In genomic region chr4:107719927-107720722, GRCh38 we compare ENCODE assay signal across 8 cellular contexts. TPM values are rescaled to one million over a fixed set of nuclear protein-coding genes. Genes with fewer than 3 reads are reported as not detected.
DNase-seq lines count a peak whose midpoint lies in the region; ATAC-seq and TF ChIP-seq lines count a peak whose summit lies in the region.

Gene PAPSS1, minus strand, starts transcription at chr4:107720234. Its CDS starts 55 bp downstream, at chr4:107720179.

- H3K27ac ChIP-seq in smooth muscle cell (ENCODE audit: low read depth), result peak within 1 kb of the TSS; percentile 69

- CTCF ChIA-PET in activated B cell treated with CpG ODN at 0.5 μM for 24 hours (lab: Charles Lee), result interaction anchor here (0.8 to 1.8 kb wide), 2 partner anchors 17 to 20 kb away, joined by 3 to 4 read pairs; no protein-coding TSS in a partner anchor

- intact Hi-C loops in activated B cell treated with CpG ODN at 0.5 μM for 24 hours (cut with micrococcal nuclease), result loop anchor here (1.0 to 10.0 kb wide), 6 partner anchors 211 to 1404 kb away; partner anchors contain the start of genes AIMP1, CYP2U1, HADH and LEF1

- H3K4me3 Mint-ChIP-seq in activated B cell treated with CpG ODN at 0.5 μM for 24 hours, result peak within 1 kb of the TSS; percentile 97

- H3K4me2 ChIP-seq in smooth muscle cell, result peak within 1 kb of the TSS; percentile 86

- peaks cover 42% of the 10 kb centered on the region for H3K79me2 ChIP-seq in smooth muscle cell (ENCODE audit: low read depth)

- peaks cover 6% of the 10 kb centered on the region for H3K36me3 Mint-ChIP-seq in activated B cell treated with CpG ODN at 0.5 μM for 24 hours (ENCODE audit: low read depth)

- POLR2A ChIA-PET in activated B cell treated with CpG ODN at 0.5 μM for 24 hours (lab: Charles Lee), result interaction anchor here (0.8 to 3.0 kb wide), 7 partner anchors 10 to 1840 kb away, joined by 3 to 19 read pairs (median 9); partner anchors contain the start of genes AIMP1, CYP2U1, MCUB and OSTC

- under 1% methylated on average over 84 of the region's 90 CpGs for WGBS in smooth muscle cell (ENCODE audit: low lambda C conversion rate)

- peaks cover 36% of the 10 kb centered on the region for H4K20me1 ChIP-seq in smooth muscle cell (ENCODE audit: low read depth)

- H3K9me3 Mint-ChIP-seq in activated B cell treated with CpG ODN at 0.5 μM for 24 hours, result no peaks in the 10 kb centered on the region

- H3K36me3 ChIP-seq in smooth muscle cell (ENCODE audit: low read depth), result no peaks in the 10 kb centered on the region

- peak within 1 kb of the TSS; percentile 96 for H3K27ac Mint-ChIP-seq in activated B cell treated with CpG ODN at 0.5 μM for 24 hours

- peak within 1 kb of the TSS; percentile 41 for H3K9ac ChIP-seq in smooth muscle cell (ENCODE audit: low read depth)

- peak; percentile 85 for ATAC-seq in GM19025 (IDR thresholded peaks at IDR 0.05; ENCODE audit: low read depth, unreplicated experiment)
- ATAC-seq in HG03280 (IDR thresholded peaks at IDR 0.05; ENCODE audit: unreplicated experiment), result peak; percentile 85
- ATAC-seq in activated B cell treated with CpG ODN at 0.5 μM for 24 hours (ENCODE audit: low read depth), result peak; percentile 87

- H3K4me1 Mint-ChIP-seq in activated B cell treated with CpG ODN at 0.5 μM for 24 hours, result peaks cover 34% of the 10 kb centered on the region

- no peak for TF ChIP-seq CTCF in AG09319 (IDR thresholded peaks at IDR 0.05; ENCODE audit: low read depth, low read length)
- no peak for TF ChIP-seq CTCF in activated B cell treated with CpG ODN at 0.5 μM for 24 hours (IDR thresholded peaks at IDR 0.05)
- TF ChIP-seq CTCF in cardiac fibroblast (IDR thresholded peaks at IDR 0.05; ENCODE audit: low read depth, low read length), result no peak
- no peak for TF ChIP-seq CTCF in smooth muscle cell (IDR thresholded peaks at IDR 0.05; ENCODE audit: borderline replicate concordance, insufficient read depth, poor library complexity, severe bottlenecking)

- H3K9me3 ChIP-seq in smooth muscle cell (replicated peaks; ENCODE audit: low read depth), result no peaks in the 10 kb centered on the region

- DNase-seq in AG09319 (ENCODE audit: extremely low read depth, low read depth) (peak; percentile 91), NCI-H345 (lab: John Stamatoyannopoulos, UW) (peak; percentile 96), activated B cell treated with CpG ODN at 0.5 μM for 24 hours (peak; percentile 92), cardiac fibroblast (ENCODE audit: low read depth in 2 of 2) (peak; percentile 97 to 98), iPS-NIHi7 (ENCODE audit: extremely low spot score) (peak; percentile 93), smooth muscle cell (lab: John Stamatoyannopoulos, UW; ENCODE audit: unreplicated experiment) (peak; percentile 86)

- peaks cover 10% of the 10 kb centered on the region for H3F3A ChIP-seq in smooth muscle cell (ENCODE audit: low read depth)

- H3K27me3 ChIP-seq in smooth muscle cell (ENCODE audit: low read depth), result no peaks in the 10 kb centered on the region

- H3K4me1 ChIP-seq in smooth muscle cell (ENCODE audit: low read depth), result peaks cover 28% of the 10 kb centered on the region

- no peaks in the 10 kb centered on the region for H3K27me3 Mint-ChIP-seq in activated B cell treated with CpG ODN at 0.5 μM for 24 hours

- peak within 1 kb of the TSS; percentile 90 for H2AFZ ChIP-seq in smooth muscle cell (ENCODE audit: low read depth)

- H3K4me3 ChIP-seq in cardiac fibroblast (replicated peaks in 1 of 2; ENCODE audit: low read depth in 2 of 2, low read length in 2 of 2), result peak within 1 kb of the TSS; percentile 70 to 96
- H3K4me3 ChIP-seq in smooth muscle cell, result peak within 1 kb of the TSS; percentile 76

RNA-seq across cellular contexts. Expression of gene PAPSS1, which starts in this region (rescaled TPM):
- total RNA-seq in activated B cell treated with CpG ODN at 0.5 μM for 24 hours, result 31.8 and 34.2 TPM in 2 replicates
- 188 and 206 TPM in 2 replicates for total RNA-seq in smooth muscle cell
- 141 and 198 TPM in 2 replicates for polyA plus RNA-seq in smooth muscle cell

Comparison
In these comparisons a context has a peak if more than half of its experiments do, and no peak if none do; other contexts are left out.
1. Peak in every context shown above with its lines: DNase-seq, ATAC-seq, H3K4me3 ChIP-seq and H3K27ac ChIP-seq.